ENCODE assay signal across 24 cellular contexts in the genomic region with DNA sequence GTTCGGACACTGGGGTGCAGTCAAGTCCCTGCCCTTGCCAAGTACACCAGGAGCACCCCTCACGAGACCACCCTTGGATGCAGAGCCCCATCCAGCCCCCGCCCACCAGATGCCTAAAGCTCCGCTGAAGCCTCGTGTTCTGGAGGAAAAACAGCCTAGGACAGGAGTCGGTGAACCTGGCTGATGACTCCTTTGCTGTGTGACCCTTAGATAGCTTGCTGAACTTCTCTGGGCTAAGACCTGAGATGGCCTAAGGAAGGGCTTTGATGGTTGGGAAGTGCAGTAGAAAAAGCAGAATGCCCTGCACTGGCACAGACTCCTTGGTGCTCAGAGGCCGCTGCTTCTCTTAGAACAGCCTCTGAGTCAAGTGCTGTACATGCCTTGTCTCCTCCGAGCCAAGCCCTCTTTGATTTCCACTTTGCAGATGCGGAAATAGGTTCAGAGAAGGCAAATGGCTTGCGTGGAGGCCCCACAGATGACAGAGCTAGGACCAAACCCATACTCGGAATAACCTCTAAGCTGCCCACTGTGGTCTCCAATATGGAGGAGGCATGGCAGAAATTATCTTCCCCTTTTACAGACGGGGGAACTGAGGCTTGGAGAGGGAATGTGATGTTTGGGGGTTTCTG.
"Had no signal": no experiment of that assay in that cellular context is flagged by ENCODE, and none has a peak within 500 bp of the region (broad histone marks: within the 10 kb centered on the region; RNA-seq: fewer than 3 reads in every experiment).

No MANE protein-coding gene starts in this region.

- H3K27ac Mint-ChIP-seq: activated CD8-positive, alpha-beta T cell treated with anti-CD3 and anti-CD28 coated beads, Interleukin-2, amount 10 ng/mL, durations not matched to agents 7 days and 5 days; activated naive CD4-positive, alpha-beta T cell treated with anti-CD3 and anti-CD28 coated beads, Interleukin-2, amount 50 U/mL, for 24 hours; activated T-cell treated with anti-CD3 and anti-CD28 coated beads, Interleukin-2, amount 50 U/mL, for 24 hours; activated T-helper 1 cell treated with anti-CD3 and anti-CD28 coated beads, Interleukin-12 subunit alpha, Interleukin-12 subunit beta, Interleukin-2, Interleukin-4 antibody, amounts not matched to agents 30 ng/mL and 10 ng/mL and 1 ng/mL, durations not matched to agents 14 hours and 24 hours and 36 hours; T-helper 1 cell treated with Interleukin-12 subunit alpha and Interleukin-12 subunit beta and Interleukin-4 antibody, amounts not matched to agents 30 μg/mL and 1 μg/mL, for 36 hours had no signal

- H3K4me3 ChIP-seq: MG63 had no signal

- ATAC-seq: activated CD8-positive, alpha-beta T cell treated with anti-CD3 and anti-CD28 coated beads, Interleukin-2, amount 10 ng/mL, durations not matched to agents 7 days and 5 days; WTC11 had no signal

- FAIRE-seq: astrocyte, RCC 7860 had no signal

- H3K4me3 Mint-ChIP-seq: activated CD8-positive, alpha-beta T cell treated with anti-CD3 and anti-CD28 coated beads, Interleukin-2, amount 10 ng/mL, durations not matched to agents 7 days and 5 days; activated naive CD4-positive, alpha-beta T cell treated with anti-CD3 and anti-CD28 coated beads, Interleukin-2, amount 50 U/mL, for 24 hours; activated T-cell treated with anti-CD3 and anti-CD28 coated beads, Interleukin-2, amount 50 U/mL, for 24 hours; activated T-helper 1 cell treated with anti-CD3 and anti-CD28 coated beads, Interleukin-12 subunit alpha, Interleukin-12 subunit beta, Interleukin-2, Interleukin-4 antibody, amounts not matched to agents 30 ng/mL and 10 ng/mL and 1 ng/mL, durations not matched to agents 14 hours and 24 hours and 36 hours; T-helper 1 cell treated with Interleukin-12 subunit alpha and Interleukin-12 subunit beta and Interleukin-4 antibody, amounts not matched to agents 30 μg/mL and 1 μg/mL, for 36 hours; WTC11 had no signal

- H3K9me3 Mint-ChIP-seq: activated naive CD4-positive, alpha-beta T cell treated with anti-CD3 and anti-CD28 coated beads, Interleukin-2, amount 50 U/mL, for 24 hours; activated T-cell treated with anti-CD3 and anti-CD28 coated beads, Interleukin-2, amount 50 U/mL, for 24 hours; activated T-helper 1 cell treated with anti-CD3 and anti-CD28 coated beads, Interleukin-12 subunit alpha, Interleukin-12 subunit beta, Interleukin-2, Interleukin-4 antibody, amounts not matched to agents 30 ng/mL and 10 ng/mL and 1 ng/mL, durations not matched to agents 14 hours and 24 hours and 36 hours; T-helper 1 cell treated with Interleukin-12 subunit alpha and Interleukin-12 subunit beta and Interleukin-4 antibody, amounts not matched to agents 30 μg/mL and 1 μg/mL, for 36 hours; WTC11 had no signal

- H3K9me3 ChIP-seq: MG63 had no signal

- H3K36me3 ChIP-seq: MG63 had no signal

- DNase-seq: activated CD4-positive, alpha-beta T cell treated with anti-CD3 and anti-CD28 coated beads for 48 hours; activated CD4-positive, alpha-beta T cell treated with anti-CD3 and anti-CD28 coated beads, Interleukin-2, amount 50 U/mL, for 4 hours; activated CD4-positive, CD25-positive, alpha-beta regulatory T cell treated with anti-CD3 and anti-CD28 coated beads, Interleukin-2, amount 50 U/mL, for 72 hours; activated CD8-positive, alpha-beta memory T cell treated with anti-CD3 and anti-CD28 coated beads, Interleukin-2, amount 50 U/mL, for 48 hours; activated CD8-positive, alpha-beta T cell treated with anti-CD3 and anti-CD28 coated beads, Interleukin-2, amount 10 ng/mL, durations not matched to agents 7 days and 5 days; activated effector memory CD4-positive, alpha-beta T cell treated with Interleukin-2 at 50 U/mL for 16 hours; activated naive CD4-positive, alpha-beta T cell; activated T-cell treated with anti-CD3 and anti-CD28 coated beads, Interleukin-2, amount 50 U/mL, for 24 hours; amniotic stem cell; NCI-H1105; NCI-H1436 treated with DMSO at 0.1 percent for 48 hours; NCI-H187; NCI-H2081 treated with DMSO at 0.1 percent for 48 hours; NCI-H446; NCI-H524; SHP77 treated with DMSO at 0.1 percent for 48 hours had no signal

- H3K36me3 Mint-ChIP-seq: activated naive CD4-positive, alpha-beta T cell treated with anti-CD3 and anti-CD28 coated beads, Interleukin-2, amount 50 U/mL, for 24 hours; brain; WTC11 had no signal
